ENCODE assay signal across 13 cellular contexts in genomic region chr13:110419391-110419791, GRCh38.
DNase-seq lines count a peak whose midpoint lies in the region; ATAC-seq and TF ChIP-seq lines count a peak whose summit lies in the region.
"Had no signal": no experiment of that assay in that cellular context is flagged by ENCODE, and none has a peak within 500 bp of the region (broad histone marks: within the 10 kb centered on the region; RNA-seq: fewer than 3 reads in every experiment).

No MANE protein-coding gene starts in this region.

- H3K27me3 ChIP-seq in BLaER1 (peaks cover 16% of the 10 kb centered on the region; the same call in 1 of the 2 replicates), GM23338 (ENCODE audit: insufficient read depth) (no peaks in the 10 kb centered on the region)

- H3K4me3 ChIP-seq in BLaER1, result no peak overlapping the region
- no peak overlapping the region for H3K4me3 ChIP-seq in GM23338
- no peak overlapping the region for H3K4me3 ChIP-seq in astrocyte of the spinal cord (ENCODE audit: low read depth, low read length)

- H3K4me1 Mint-ChIP-seq in GM23338 (peaks cover 17% of the 10 kb centered on the region), mesothelial cell of epicardium (peaks cover 60% of the 10 kb centered on the region)

- peaks cover 69% of the 10 kb centered on the region for H3K4me1 ChIP-seq in BLaER1
- H3K4me1 ChIP-seq in GM23338 (ENCODE audit: insufficient read depth), result no peaks in the 10 kb centered on the region; the same call in 1 of the 2 replicates

- no peak overlapping the region for H3K9ac ChIP-seq in BLaER1

- in situ Hi-C loops in astrocyte of the spinal cord (cut with HindIII; ENCODE audit: low sequenced_read_pairs), result no loop called here

- H3K4me2 ChIP-seq in BLaER1 (peak overlapping the region; percentile 78), GM23338 (no peak overlapping the region)

- no peak overlapping the region for H3K4me3 Mint-ChIP-seq in GM23338
- H3K4me3 Mint-ChIP-seq in mesothelial cell of epicardium, result no peak overlapping the region

- no peak for ATAC-seq in GM23338

- H3K27ac Mint-ChIP-seq in GM23338 (peak overlapping the region; percentile 87), mesothelial cell of epicardium (peak overlapping the region; percentile 89)

- DNase-seq in GM23338 (ENCODE audit: low spot score), result no peak
- DNase-seq in astrocyte of the spinal cord (ENCODE audit: low read depth, low spot score), result peak; percentile 87
- DNase-seq in mesothelial cell of epicardium (ENCODE audit: low spot score in 2 of 2, unreplicated experiment in 2 of 2), result no peak
- no peak for DNase-seq in NCI-H446 treated with DMSO at 0.1 percent for 48 hours (lab: John Stamatoyannopoulos, UW)
- DNase-seq in A172 (ENCODE audit: low spot score), result no peak
- no peak for DNase-seq in T-helper 1 cell
- no peak for DNase-seq in occipital lobe (lab: John Stamatoyannopoulos, UW)
- DNase-seq: DND-41; islet precursor cell; Kasumi-1; stimulated activated CD4-positive, alpha-beta T cell treated with anti-CD3 and anti-CD28 coated beads, Interleukin-4, amount 100 ng/mL, for 1 hour had no signal

- TF ChIP-seq CTCF in GM23338 (conservative IDR thresholded peaks at IDR 0.05; ENCODE audit: low read depth in 2 of 2) (no peak), astrocyte of the spinal cord (IDR thresholded peaks at IDR 0.05; ENCODE audit: low read depth, low read length) (no peak), mesothelial cell of epicardium (IDR thresholded peaks at IDR 0.05; ENCODE audit: unreplicated experiment) (no peak)

- no peak overlapping the region for H2AFZ ChIP-seq in GM23338

- H3K79me2 ChIP-seq in GM23338 (replicated peaks; ENCODE audit: insufficient read depth), result no peaks in the 10 kb centered on the region

- H3K9me3 Mint-ChIP-seq in GM23338 (no peaks in the 10 kb centered on the region), mesothelial cell of epicardium (no peaks in the 10 kb centered on the region)

- no peaks in the 10 kb centered on the region; the same call in 2 of the 3 replicates for H3K36me3 Mint-ChIP-seq in GM23338 (ENCODE audit: low read depth)
- peaks cover 12% of the 10 kb centered on the region for H3K36me3 Mint-ChIP-seq in mesothelial cell of epicardium

- H3K36me3 ChIP-seq in BLaER1 (no peaks in the 10 kb centered on the region), GM23338 (ENCODE audit: insufficient read depth) (no peaks in the 10 kb centered on the region)
- H3K36me3 ChIP-seq: neutrophil had no signal

- no peaks in the 10 kb centered on the region for H4K20me1 ChIP-seq in BLaER1
- H4K20me1 ChIP-seq in GM23338 (replicated peaks; ENCODE audit: insufficient read depth), result peaks cover 6% of the 10 kb centered on the region; the same call in 1 of the 2 replicates

- no peaks in the 10 kb centered on the region for H3K9me2 ChIP-seq in GM23338 (ENCODE audit: insufficient read depth)

- no peaks in the 10 kb centered on the region for H3F3A ChIP-seq in GM23338 (replicated peaks; ENCODE audit: low read depth)

- H3K27me3 Mint-ChIP-seq in GM23338 (ENCODE audit: insufficient read depth, low read depth, poor library complexity) (peaks cover 6% of the 10 kb centered on the region), mesothelial cell of epicardium (ENCODE audit: low read depth) (no peaks in the 10 kb centered on the region)

- no peaks in the 10 kb centered on the region for H3K9me3 ChIP-seq in BLaER1
- H3K9me3 ChIP-seq: neutrophil had no signal

- H3K27ac ChIP-seq in BLaER1 (no peak overlapping the region), GM23338 (ENCODE audit: low read depth) (no peak overlapping the region)
- H3K27ac ChIP-seq: neutrophil had no signal

TF ChIP-seq in GM23338, 12 proteins besides CTCF, POLR2A, EP300 and RAD21:
- TF ChIP-seq, protein P1, sequence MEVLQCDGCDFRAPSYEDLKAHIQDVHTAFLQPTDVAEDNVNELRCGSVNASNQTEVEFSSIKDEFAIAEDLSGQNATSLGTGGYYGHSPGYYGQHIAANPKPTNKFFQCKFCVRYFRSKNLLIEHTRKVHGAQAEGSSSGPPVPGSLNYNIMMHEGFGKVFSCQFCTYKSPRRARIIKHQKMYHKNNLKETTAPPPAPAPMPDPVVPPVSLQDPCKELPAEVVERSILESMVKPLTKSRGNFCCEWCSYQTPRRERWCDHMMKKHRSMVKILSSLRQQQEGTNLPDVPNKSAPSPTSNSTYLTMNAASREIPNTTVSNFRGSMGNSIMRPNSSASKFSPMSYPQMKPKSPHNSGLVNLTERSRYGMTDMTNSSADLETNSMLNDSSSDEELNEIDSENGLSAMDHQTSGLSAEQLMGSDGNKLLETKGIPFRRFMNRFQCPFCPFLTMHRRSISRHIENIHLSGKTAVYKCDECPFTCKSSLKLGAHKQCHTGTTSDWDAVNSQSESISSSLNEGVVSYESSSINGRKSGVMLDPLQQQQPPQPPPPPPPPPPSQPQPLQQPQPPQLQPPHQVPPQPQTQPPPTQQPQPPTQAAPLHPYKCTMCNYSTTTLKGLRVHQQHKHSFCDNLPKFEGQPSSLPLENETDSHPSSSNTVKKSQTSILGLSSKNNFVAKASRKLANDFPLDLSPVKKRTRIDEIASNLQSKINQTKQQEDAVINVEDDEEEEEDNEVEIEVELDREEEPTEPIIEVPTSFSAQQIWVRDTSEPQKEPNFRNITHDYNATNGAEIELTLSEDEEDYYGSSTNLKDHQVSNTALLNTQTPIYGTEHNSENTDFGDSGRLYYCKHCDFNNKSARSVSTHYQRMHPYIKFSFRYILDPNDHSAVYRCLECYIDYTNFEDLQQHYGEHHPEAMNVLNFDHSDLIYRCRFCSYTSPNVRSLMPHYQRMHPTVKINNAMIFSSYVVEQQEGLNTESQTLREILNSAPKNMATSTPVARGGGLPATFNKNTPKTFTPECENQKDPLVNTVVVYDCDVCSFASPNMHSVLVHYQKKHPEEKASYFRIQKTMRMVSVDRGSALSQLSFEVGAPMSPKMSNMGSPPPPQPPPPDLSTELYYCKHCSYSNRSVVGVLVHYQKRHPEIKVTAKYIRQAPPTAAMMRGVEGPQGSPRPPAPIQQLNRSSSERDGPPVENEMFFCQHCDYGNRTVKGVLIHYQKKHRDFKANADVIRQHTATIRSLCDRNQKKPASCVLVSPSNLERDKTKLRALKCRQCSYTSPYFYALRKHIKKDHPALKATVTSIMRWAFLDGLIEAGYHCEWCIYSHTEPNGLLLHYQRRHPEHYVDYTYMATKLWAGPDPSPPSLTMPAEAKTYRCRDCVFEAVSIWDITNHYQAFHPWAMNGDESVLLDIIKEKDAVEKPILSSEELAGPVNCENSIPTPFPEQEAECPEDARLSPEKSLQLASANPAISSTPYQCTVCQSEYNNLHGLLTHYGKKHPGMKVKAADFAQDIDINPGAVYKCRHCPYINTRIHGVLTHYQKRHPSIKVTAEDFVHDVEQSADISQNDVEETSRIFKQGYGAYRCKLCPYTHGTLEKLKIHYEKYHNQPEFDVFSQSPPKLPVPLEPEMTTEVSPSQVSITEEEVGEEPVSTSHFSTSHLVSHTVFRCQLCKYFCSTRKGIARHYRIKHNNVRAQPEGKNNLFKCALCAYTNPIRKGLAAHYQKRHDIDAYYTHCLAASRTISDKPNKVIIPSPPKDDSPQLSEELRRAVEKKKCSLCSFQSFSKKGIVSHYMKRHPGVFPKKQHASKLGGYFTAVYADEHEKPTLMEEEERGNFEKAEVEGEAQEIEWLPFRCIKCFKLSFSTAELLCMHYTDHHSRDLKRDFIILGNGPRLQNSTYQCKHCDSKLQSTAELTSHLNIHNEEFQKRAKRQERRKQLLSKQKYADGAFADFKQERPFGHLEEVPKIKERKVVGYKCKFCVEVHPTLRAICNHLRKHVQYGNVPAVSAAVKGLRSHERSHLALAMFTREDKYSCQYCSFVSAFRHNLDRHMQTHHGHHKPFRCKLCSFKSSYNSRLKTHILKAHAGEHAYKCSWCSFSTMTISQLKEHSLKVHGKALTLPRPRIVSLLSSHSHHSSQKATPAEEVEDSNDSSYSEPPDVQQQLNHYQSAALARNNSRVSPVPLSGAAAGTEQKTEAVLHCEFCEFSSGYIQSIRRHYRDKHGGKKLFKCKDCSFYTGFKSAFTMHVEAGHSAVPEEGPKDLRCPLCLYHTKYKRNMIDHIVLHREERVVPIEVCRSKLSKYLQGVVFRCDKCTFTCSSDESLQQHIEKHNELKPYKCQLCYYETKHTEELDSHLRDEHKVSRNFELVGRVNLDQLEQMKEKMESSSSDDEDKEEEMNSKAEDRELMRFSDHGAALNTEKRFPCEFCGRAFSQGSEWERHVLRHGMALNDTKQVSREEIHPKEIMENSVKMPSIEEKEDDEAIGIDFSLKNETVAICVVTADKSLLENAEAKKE (CRISPR knock-in tag; IDR thresholded peaks at IDR 0.05), result no peak
- TF ChIP-seq JUNB (IDR thresholded peaks at IDR 0.05; ENCODE audit: unreplicated experiment), result no peak
- TF ChIP-seq EZH2phosphoT487 (IDR thresholded peaks at IDR 0.05; ENCODE audit: unreplicated experiment), result no peak
